1 cellular context compared by ENCODE assay signal in genomic region chr12:47779943-47780504, GRCh38.
TF ChIP-seq lines count a peak whose summit lies in the region.

No MANE protein-coding gene starts in this region.

TF ChIP-seq in GM12878, 131 proteins besides CTCF, POLR2A, EP300 and RAD21:
- TF ChIP-seq POLR2AphosphoS5 (IDR thresholded peaks at IDR 0.05; ENCODE audit: low read length) (no peak), ZNF217 (IDR thresholded peaks at IDR 0.05) (no peak), ZNF24 (IDR thresholded peaks at IDR 0.05) (no peak), IRF3 (IDR thresholded peaks at IDR 0.05) (no peak), NBN (IDR thresholded peaks at IDR 0.05) (no peak), HCFC1 (IDR thresholded peaks at IDR 0.05; ENCODE audit: low read length) (no peak), CHD2 (IDR thresholded peaks at IDR 0.05; ENCODE audit: borderline replicate concordance, low read depth, low read length) (no peak), ZZZ3 (IDR thresholded peaks at IDR 0.05; ENCODE audit: control insufficient read depth, insufficient read length, low read depth) (no peak), RB1 (IDR thresholded peaks at IDR 0.05; ENCODE audit: borderline replicate concordance) (no peak), MTA3 (IDR thresholded peaks at IDR 0.05; ENCODE audit: borderline replicate concordance, low read length) (no peak), SKIL (IDR thresholded peaks at IDR 0.05; ENCODE audit: low read depth, poor library complexity, severe bottlenecking) (no peak)
- TF ChIP-seq, protein P1, sequence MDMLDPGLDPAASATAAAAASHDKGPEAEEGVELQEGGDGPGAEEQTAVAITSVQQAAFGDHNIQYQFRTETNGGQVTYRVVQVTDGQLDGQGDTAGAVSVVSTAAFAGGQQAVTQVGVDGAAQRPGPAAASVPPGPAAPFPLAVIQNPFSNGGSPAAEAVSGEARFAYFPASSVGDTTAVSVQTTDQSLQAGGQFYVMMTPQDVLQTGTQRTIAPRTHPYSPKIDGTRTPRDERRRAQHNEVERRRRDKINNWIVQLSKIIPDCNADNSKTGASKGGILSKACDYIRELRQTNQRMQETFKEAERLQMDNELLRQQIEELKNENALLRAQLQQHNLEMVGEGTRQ (IDR thresholded peaks at IDR 0.05; ENCODE audit: borderline replicate concordance, low read depth, low read length) = no peak
- TF ChIP-seq, protein P2, sequence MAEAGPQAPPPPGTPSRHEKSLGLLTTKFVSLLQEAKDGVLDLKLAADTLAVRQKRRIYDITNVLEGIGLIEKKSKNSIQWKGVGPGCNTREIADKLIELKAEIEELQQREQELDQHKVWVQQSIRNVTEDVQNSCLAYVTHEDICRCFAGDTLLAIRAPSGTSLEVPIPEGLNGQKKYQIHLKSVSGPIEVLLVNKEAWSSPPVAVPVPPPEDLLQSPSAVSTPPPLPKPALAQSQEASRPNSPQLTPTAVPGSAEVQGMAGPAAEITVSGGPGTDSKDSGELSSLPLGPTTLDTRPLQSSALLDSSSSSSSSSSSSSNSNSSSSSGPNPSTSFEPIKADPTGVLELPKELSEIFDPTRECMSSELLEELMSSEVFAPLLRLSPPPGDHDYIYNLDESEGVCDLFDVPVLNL (IDR thresholded peaks at IDR 0.05; ENCODE audit: low read depth, low read length) = no peak
- TF ChIP-seq, protein P3, sequence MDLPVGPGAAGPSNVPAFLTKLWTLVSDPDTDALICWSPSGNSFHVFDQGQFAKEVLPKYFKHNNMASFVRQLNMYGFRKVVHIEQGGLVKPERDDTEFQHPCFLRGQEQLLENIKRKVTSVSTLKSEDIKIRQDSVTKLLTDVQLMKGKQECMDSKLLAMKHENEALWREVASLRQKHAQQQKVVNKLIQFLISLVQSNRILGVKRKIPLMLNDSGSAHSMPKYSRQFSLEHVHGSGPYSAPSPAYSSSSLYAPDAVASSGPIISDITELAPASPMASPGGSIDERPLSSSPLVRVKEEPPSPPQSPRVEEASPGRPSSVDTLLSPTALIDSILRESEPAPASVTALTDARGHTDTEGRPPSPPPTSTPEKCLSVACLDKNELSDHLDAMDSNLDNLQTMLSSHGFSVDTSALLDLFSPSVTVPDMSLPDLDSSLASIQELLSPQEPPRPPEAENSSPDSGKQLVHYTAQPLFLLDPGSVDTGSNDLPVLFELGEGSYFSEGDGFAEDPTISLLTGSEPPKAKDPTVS (IDR thresholded peaks at IDR 0.05; ENCODE audit: low read depth, low read length) = no peak
